In genomic region chr14:34187645-34188044, GRCh38 we compare ENCODE assay signal across 18 cellular contexts.
DNase-seq lines count a peak whose midpoint lies in the region; ATAC-seq and TF ChIP-seq lines count a peak whose summit lies in the region.
"Had no signal": no experiment of that assay in that cellular context is flagged by ENCODE, and none has a peak within 500 bp of the region (broad histone marks: within the 10 kb centered on the region; RNA-seq: fewer than 3 reads in every experiment).

No MANE protein-coding gene starts in this region.

- TF ChIP-seq CTCF in neural progenitor cell (IDR thresholded peaks at IDR 0.05) = no peak

- DNase-seq in activated naive CD8-positive, alpha-beta T cell treated with anti-CD3 and anti-CD28 coated beads, Interleukin-2, amount 50 U/mL, for 24 hours = no peak
- no peak for DNase-seq in activated naive CD8-positive, alpha-beta T cell treated with anti-CD3 and anti-CD28 coated beads for 36 hours
- no peak for DNase-seq in neural progenitor cell (ENCODE audit: low spot score)
- no peak for DNase-seq in stimulated activated effector memory CD8-positive, alpha-beta T cell treated with anti-CD3 and anti-CD28 coated beads, Interleukin-12 subunit alpha, Interleukin-12 subunit beta, amount 100 ng/mL, for 72 hours (ENCODE audit: low spot score in 2 of 2)
- DNase-seq in activated CD8-positive, alpha-beta memory T cell treated with anti-CD3 and anti-CD28 coated beads, Interleukin-2, amount 10 ng/mL, durations not matched to agents 7 days and 5 days = no peak
- DNase-seq: AML-193; Caco-2; Calu3; CD4-positive, alpha-beta T cell; CD8-positive, alpha-beta T cell; DMS79 treated with DMSO at 0.1 percent for 48 hours; GF-D8 had no signal

- no peaks in the 10 kb centered on the region for H3K27me3 Mint-ChIP-seq in activated naive CD8-positive, alpha-beta T cell treated with anti-CD3 and anti-CD28 coated beads, Interleukin-2, amount 50 U/mL, for 24 hours
- no peaks in the 10 kb centered on the region for H3K27me3 Mint-ChIP-seq in activated naive CD8-positive, alpha-beta T cell treated with anti-CD3 and anti-CD28 coated beads for 36 hours
- no peaks in the 10 kb centered on the region for H3K27me3 Mint-ChIP-seq in neural progenitor cell (ENCODE audit: insufficient read depth, low read depth)
- no peaks in the 10 kb centered on the region for H3K27me3 Mint-ChIP-seq in activated CD8-positive, alpha-beta memory T cell treated with anti-CD3 and anti-CD28 coated beads, Interleukin-2, amount 10 ng/mL, durations not matched to agents 7 days and 5 days
- H3K27me3 Mint-ChIP-seq: B cell; CD4-positive, alpha-beta T cell had no signal

- H3K4me1 Mint-ChIP-seq in activated naive CD8-positive, alpha-beta T cell treated with anti-CD3 and anti-CD28 coated beads, Interleukin-2, amount 50 U/mL, for 24 hours = no peaks in the 10 kb centered on the region
- H3K4me1 Mint-ChIP-seq in activated naive CD8-positive, alpha-beta T cell treated with anti-CD3 and anti-CD28 coated beads for 36 hours = no peaks in the 10 kb centered on the region
- peaks cover 9% of the 10 kb centered on the region for H3K4me1 Mint-ChIP-seq in neural progenitor cell
- H3K4me1 Mint-ChIP-seq in stimulated activated effector memory CD8-positive, alpha-beta T cell treated with anti-CD3 and anti-CD28 coated beads, Interleukin-12 subunit alpha, Interleukin-12 subunit beta, amount 100 ng/mL, for 72 hours = no peaks in the 10 kb centered on the region
- H3K4me1 Mint-ChIP-seq in activated CD8-positive, alpha-beta memory T cell treated with anti-CD3 and anti-CD28 coated beads, Interleukin-2, amount 10 ng/mL, durations not matched to agents 7 days and 5 days = no peaks in the 10 kb centered on the region
- H3K4me1 Mint-ChIP-seq: B cell had no signal

- H3K79me2 ChIP-seq in neural progenitor cell (ENCODE audit: low read depth) = no peaks in the 10 kb centered on the region

- H3K9me3 Mint-ChIP-seq in activated naive CD8-positive, alpha-beta T cell treated with anti-CD3 and anti-CD28 coated beads, Interleukin-2, amount 50 U/mL, for 24 hours = no peaks in the 10 kb centered on the region
- no peaks in the 10 kb centered on the region for H3K9me3 Mint-ChIP-seq in activated naive CD8-positive, alpha-beta T cell treated with anti-CD3 and anti-CD28 coated beads for 36 hours
- no peaks in the 10 kb centered on the region for H3K9me3 Mint-ChIP-seq in neural progenitor cell
- H3K9me3 Mint-ChIP-seq in stimulated activated effector memory CD8-positive, alpha-beta T cell treated with anti-CD3 and anti-CD28 coated beads, Interleukin-12 subunit alpha, Interleukin-12 subunit beta, amount 100 ng/mL, for 72 hours = no peaks in the 10 kb centered on the region
- H3K9me3 Mint-ChIP-seq in activated CD8-positive, alpha-beta memory T cell treated with anti-CD3 and anti-CD28 coated beads, Interleukin-2, amount 10 ng/mL, durations not matched to agents 7 days and 5 days (ENCODE audit: low read depth) = no peaks in the 10 kb centered on the region
- H3K9me3 Mint-ChIP-seq: CD4-positive, alpha-beta T cell; CD8-positive, alpha-beta T cell had no signal

- no peaks in the 10 kb centered on the region for H3K9me3 ChIP-seq in neural progenitor cell (ENCODE audit: low read depth)
- H3K9me3 ChIP-seq: A549; BLaER1 treated with 17β-estradiol and CSF1 and Interleukin-3, amounts not matched to agents 10 nM and 100 nM; Caco-2 had no signal

- CTCF ChIA-PET in activated CD8-positive, alpha-beta memory T cell treated with anti-CD3 and anti-CD28 coated beads, Interleukin-2, amount 10 ng/mL, durations not matched to agents 7 days and 5 days (lab: Charles Lee) = no interaction called here

- no peak overlapping the region for H3K4me2 ChIP-seq in neural progenitor cell
- H3K4me2 ChIP-seq: A549; BLaER1 treated with 17β-estradiol and CSF1 and Interleukin-3, amounts not matched to agents 10 nM and 100 nM had no signal

- H3F3A ChIP-seq in neural progenitor cell (ENCODE audit: low read depth) = no peaks in the 10 kb centered on the region

- no peak overlapping the region for H3K27ac ChIP-seq in neural progenitor cell
- H3K27ac ChIP-seq: 22Rv1; A549; BLaER1 treated with 17β-estradiol and CSF1 and Interleukin-3, amounts not matched to agents 10 nM and 100 nM; C4-2B had no signal

- no peaks in the 10 kb centered on the region for H3K36me3 ChIP-seq in neural progenitor cell
- H3K36me3 ChIP-seq: BLaER1 treated with 17β-estradiol and CSF1 and Interleukin-3, amounts not matched to agents 10 nM and 100 nM had no signal

- H3K4me1 ChIP-seq in neural progenitor cell = peaks cover 7% of the 10 kb centered on the region
- H3K4me1 ChIP-seq: A549; BLaER1 treated with 17β-estradiol and CSF1 and Interleukin-3, amounts not matched to agents 10 nM and 100 nM had no signal

- no peaks in the 10 kb centered on the region for H4K20me1 ChIP-seq in neural progenitor cell (ENCODE audit: low read depth)
- H4K20me1 ChIP-seq: BLaER1 treated with 17β-estradiol and CSF1 and Interleukin-3, amounts not matched to agents 10 nM and 100 nM had no signal

- H2AFZ ChIP-seq in neural progenitor cell (replicated peaks) = peak overlapping the region; percentile 6

- H3K27ac Mint-ChIP-seq in activated naive CD8-positive, alpha-beta T cell treated with anti-CD3 and anti-CD28 coated beads, Interleukin-2, amount 50 U/mL, for 24 hours = no peak overlapping the region
- H3K27ac Mint-ChIP-seq in activated naive CD8-positive, alpha-beta T cell treated with anti-CD3 and anti-CD28 coated beads for 36 hours = no peak overlapping the region
- H3K27ac Mint-ChIP-seq in neural progenitor cell = no peak overlapping the region
- no peak overlapping the region for H3K27ac Mint-ChIP-seq in stimulated activated effector memory CD8-positive, alpha-beta T cell treated with anti-CD3 and anti-CD28 coated beads, Interleukin-12 subunit alpha, Interleukin-12 subunit beta, amount 100 ng/mL, for 72 hours
- H3K27ac Mint-ChIP-seq in activated CD8-positive, alpha-beta memory T cell treated with anti-CD3 and anti-CD28 coated beads, Interleukin-2, amount 10 ng/mL, durations not matched to agents 7 days and 5 days = no peak overlapping the region
- H3K27ac Mint-ChIP-seq: B cell; CD4-positive, alpha-beta T cell; CD8-positive, alpha-beta T cell had no signal

- ATAC-seq in activated naive CD8-positive, alpha-beta T cell treated with anti-CD3 and anti-CD28 coated beads, Interleukin-2, amount 50 U/mL, for 24 hours = peak; percentile 40
- ATAC-seq in stimulated activated effector memory CD8-positive, alpha-beta T cell treated with anti-CD3 and anti-CD28 coated beads, Interleukin-12 subunit alpha, Interleukin-12 subunit beta, amount 100 ng/mL, for 72 hours = peak; percentile 11
- no peak for ATAC-seq in activated CD8-positive, alpha-beta memory T cell treated with anti-CD3 and anti-CD28 coated beads, Interleukin-2, amount 10 ng/mL, durations not matched to agents 7 days and 5 days
- ATAC-seq in GM18870 (IDR thresholded peaks at IDR 0.05; ENCODE audit: unreplicated experiment) = no peak
- ATAC-seq: A549; CD8-positive, alpha-beta T cell had no signal

- no peaks in the 10 kb centered on the region for H3K27me3 ChIP-seq in neural progenitor cell

- no peak overlapping the region for H3K4me3 ChIP-seq in neural progenitor cell
- H3K4me3 ChIP-seq: A549; BLaER1 treated with 17β-estradiol and CSF1 and Interleukin-3, amounts not matched to agents 10 nM and 100 nM had no signal

- no peaks in the 10 kb centered on the region for H3K36me3 Mint-ChIP-seq in activated naive CD8-positive, alpha-beta T cell treated with anti-CD3 and anti-CD28 coated beads, Interleukin-2, amount 50 U/mL, for 24 hours (ENCODE audit: low read depth)
- H3K36me3 Mint-ChIP-seq in activated naive CD8-positive, alpha-beta T cell treated with anti-CD3 and anti-CD28 coated beads for 36 hours = no peaks in the 10 kb centered on the region
- no peaks in the 10 kb centered on the region for H3K36me3 Mint-ChIP-seq in neural progenitor cell
- no peaks in the 10 kb centered on the region for H3K36me3 Mint-ChIP-seq in stimulated activated effector memory CD8-positive, alpha-beta T cell treated with anti-CD3 and anti-CD28 coated beads, Interleukin-12 subunit alpha, Interleukin-12 subunit beta, amount 100 ng/mL, for 72 hours
- no peaks in the 10 kb centered on the region for H3K36me3 Mint-ChIP-seq in activated CD8-positive, alpha-beta memory T cell treated with anti-CD3 and anti-CD28 coated beads, Interleukin-2, amount 10 ng/mL, durations not matched to agents 7 days and 5 days
- H3K36me3 Mint-ChIP-seq: CD8-positive, alpha-beta T cell had no signal

- H3K9ac ChIP-seq in neural progenitor cell = no peak overlapping the region
- H3K9ac ChIP-seq: BLaER1 treated with 17β-estradiol and CSF1 and Interleukin-3, amounts not matched to agents 10 nM and 100 nM had no signal

- no peak overlapping the region for H3K4me3 Mint-ChIP-seq in activated naive CD8-positive, alpha-beta T cell treated with anti-CD3 and anti-CD28 coated beads, Interleukin-2, amount 50 U/mL, for 24 hours
- H3K4me3 Mint-ChIP-seq in activated naive CD8-positive, alpha-beta T cell treated with anti-CD3 and anti-CD28 coated beads for 36 hours = no peak overlapping the region
- no peak overlapping the region for H3K4me3 Mint-ChIP-seq in neural progenitor cell
- no peak overlapping the region for H3K4me3 Mint-ChIP-seq in stimulated activated effector memory CD8-positive, alpha-beta T cell treated with anti-CD3 and anti-CD28 coated beads, Interleukin-12 subunit alpha, Interleukin-12 subunit beta, amount 100 ng/mL, for 72 hours
- no peak overlapping the region for H3K4me3 Mint-ChIP-seq in activated CD8-positive, alpha-beta memory T cell treated with anti-CD3 and anti-CD28 coated beads, Interleukin-2, amount 10 ng/mL, durations not matched to agents 7 days and 5 days
- H3K4me3 Mint-ChIP-seq: B cell; CD4-positive, alpha-beta T cell; CD8-positive, alpha-beta T cell had no signal

Comparison
In these comparisons a context has a peak if more than half of its experiments do, and no peak if none do; other contexts are left out.
1. ATAC-seq: peak in activated naive CD8-positive, alpha-beta T cell treated with anti-CD3 and anti-CD28 coated beads, Interleukin-2, amount 50 U/mL, for 24 hours (single experiment) and stimulated activated effector memory CD8-positive, alpha-beta T cell treated with anti-CD3 and anti-CD28 coated beads, Interleukin-12 subunit alpha, Interleukin-12 subunit beta, amount 100 ng/mL, for 72 hours (single experiment); none in activated CD8-positive, alpha-beta memory T cell treated with anti-CD3 and anti-CD28 coated beads, Interleukin-2, amount 10 ng/mL, durations not matched to agents 7 days and 5 days (single experiment) and GM18870 (single experiment).